24 cellular contexts compared by ENCODE assay signal in genomic region chr10:19119191-19119590, GRCh38.
DNase-seq lines count a peak whose midpoint lies in the region; ATAC-seq and TF ChIP-seq lines count a peak whose summit lies in the region.
"Had no signal": no experiment of that assay in that cellular context is flagged by ENCODE, and none has a peak within 500 bp of the region (broad histone marks: within the 10 kb centered on the region; RNA-seq: fewer than 3 reads in every experiment).

No MANE protein-coding gene starts in this region.

- H3K27ac Mint-ChIP-seq in T-helper 2 cell treated with Interferon-gamma antibody and Interleukin-4, amounts not matched to agents 5 μg/mL and 100 μg/mL, for 36 hours, result no peak overlapping the region
- H3K27ac Mint-ChIP-seq: CD4-positive, alpha-beta memory T cell had no signal

- H3K4me3 Mint-ChIP-seq in T-helper 2 cell treated with Interferon-gamma antibody and Interleukin-4, amounts not matched to agents 5 μg/mL and 100 μg/mL, for 36 hours, result no peak overlapping the region
- H3K4me3 Mint-ChIP-seq: CD4-positive, alpha-beta memory T cell had no signal

- ATAC-seq in HG02763 (IDR thresholded peaks at IDR 0.05; ENCODE audit: unreplicated experiment), result no peak
- ATAC-seq: A549, K562, Panc1 had no signal

- no peaks in the 10 kb centered on the region for H3K4me1 Mint-ChIP-seq in T-helper 2 cell treated with Interferon-gamma antibody and Interleukin-4, amounts not matched to agents 5 μg/mL and 100 μg/mL, for 36 hours (ENCODE audit: low read depth)
- H3K4me1 Mint-ChIP-seq: CD4-positive, alpha-beta memory T cell had no signal

- H3K9ac ChIP-seq in HUES48 (ENCODE audit: low read depth, low read length), result no peak overlapping the region

- no peak for TF ChIP-seq CTCF in astrocyte of the cerebellum (IDR thresholded peaks at IDR 0.05; ENCODE audit: low read depth, low read length, missing control alignments)
- TF ChIP-seq CTCF in ascending aorta (IDR thresholded peaks at IDR 0.05), result no peak

- H3K36me3 Mint-ChIP-seq in T-helper 2 cell treated with Interferon-gamma antibody and Interleukin-4, amounts not matched to agents 5 μg/mL and 100 μg/mL, for 36 hours (ENCODE audit: low read depth), result no peaks in the 10 kb centered on the region
- H3K36me3 Mint-ChIP-seq: CD4-positive, alpha-beta memory T cell had no signal

- H3K4me3 ChIP-seq in HUES48 (ENCODE audit: low read depth, low read length) (peak overlapping the region; percentile 41; the same call in 1 of the 2 replicates), astrocyte of the cerebellum (ENCODE audit: low read depth, low read length) (no peak overlapping the region), iPS DF 6.9 (ENCODE audit: low read length) (no peak overlapping the region), ascending aorta (no peak overlapping the region)
- H3K4me3 ChIP-seq: A549, K562 had no signal

- H3K9me3 ChIP-seq in HUES48 (ENCODE audit: control insufficient read depth, insufficient read depth, low read length) (0 out of 2 replicates have a peak, but pooled peaks cover 5% of the 10 kb centered on the region), iPS DF 6.9 (ENCODE audit: control insufficient read depth, insufficient read depth, low read length) (no peaks in the 10 kb centered on the region), ascending aorta (no peaks in the 10 kb centered on the region)
- H3K9me3 ChIP-seq: A549 had no signal

- intact Hi-C loops in ascending aorta (cut with DNase I), result no loop called here

- peak overlapping the region; percentile 69 for H3K27ac ChIP-seq in HUES48 (ENCODE audit: low read depth, low read length)
- H3K27ac ChIP-seq in iPS DF 6.9 (ENCODE audit: low read length), result no peak overlapping the region
- no peak overlapping the region for H3K27ac ChIP-seq in ascending aorta
- H3K27ac ChIP-seq: A549, HL-60 had no signal

- H3K27me3 Mint-ChIP-seq in T-helper 2 cell treated with Interferon-gamma antibody and Interleukin-4, amounts not matched to agents 5 μg/mL and 100 μg/mL, for 36 hours (ENCODE audit: low read depth), result no peaks in the 10 kb centered on the region
- H3K27me3 Mint-ChIP-seq: CD4-positive, alpha-beta memory T cell had no signal

- in situ Hi-C loops in astrocyte of the cerebellum (cut with HindIII; ENCODE audit: low sequenced_read_pairs), result no loop called here

- DNase-seq in astrocyte of the cerebellum (ENCODE audit: low read depth) (peak; percentile 24), iPS DF 6.9 (ENCODE audit: low read depth, low spot score) (peak; percentile 25), ascending aorta (ENCODE audit: low spot score in 2 of 2) (no peak), mesenteric fat pad (ENCODE audit: low spot score) (no peak)
- DNase-seq in T-helper 2 cell treated with Interferon-gamma antibody and Interleukin-4, amounts not matched to agents 5 μg/mL and 100 μg/mL, for 36 hours (ENCODE audit: low spot score), result no peak
- DNase-seq: C1 segment of cervical spinal cord; CD4-positive, alpha-beta memory T cell; COR-L47; DMS53; Kasumi-1; NCI-H1105 treated with DMSO at 0.1 percent for 48 hours; NCI-H146; NCI-H1930; NCI-H2107; NCI-H446; NCI-H524 treated with DMSO at 0.1 percent for 48 hours; NCI-H774; SHP77 treated with DMSO at 0.1 percent for 48 hours had no signal

- H3K36me3 ChIP-seq in HUES48 (ENCODE audit: control insufficient read depth, insufficient read depth, low read length) (no peaks in the 10 kb centered on the region), iPS DF 6.9 (ENCODE audit: control insufficient read depth, insufficient read depth, low read length) (no peaks in the 10 kb centered on the region), ascending aorta (no peaks in the 10 kb centered on the region)

- WGBS in iPS DF 6.9 (ENCODE audit: insufficient coverage, insufficient read length), result no CpG with 5 or more reads among the region's 6 CpGs

- H3K9me3 Mint-ChIP-seq in T-helper 2 cell treated with Interferon-gamma antibody and Interleukin-4, amounts not matched to agents 5 μg/mL and 100 μg/mL, for 36 hours, result peaks cover 31% of the 10 kb centered on the region

- H3K27me3 ChIP-seq in HUES48 (ENCODE audit: control insufficient read depth, insufficient read depth, low read length) (no peaks in the 10 kb centered on the region), iPS DF 6.9 (ENCODE audit: control insufficient read depth, insufficient read depth, low read length) (no peaks in the 10 kb centered on the region), ascending aorta (no peaks in the 10 kb centered on the region)

- peaks cover 16% of the 10 kb centered on the region for H3K4me1 ChIP-seq in HUES48 (ENCODE audit: control insufficient read depth, insufficient read depth, low read length)
- H3K4me1 ChIP-seq in iPS DF 6.9 (ENCODE audit: control insufficient read depth, insufficient read depth, low read length), result peaks cover 1% of the 10 kb centered on the region; the same call in 1 of the 2 replicates
- H3K4me1 ChIP-seq in ascending aorta, result no peaks in the 10 kb centered on the region
- H3K4me1 ChIP-seq: A549 had no signal

Comparison
In these comparisons a context has a peak if more than half of its experiments do, and no peak if none do; other contexts are left out.
1. DNase-seq: peak in astrocyte of the cerebellum (single experiment) and iPS DF 6.9 (single experiment); none in T-helper 2 cell treated with Interferon-gamma antibody and Interleukin-4, amounts not matched to agents 5 μg/mL and 100 μg/mL, for 36 hours (single experiment), ascending aorta (0 of 2) and mesenteric fat pad (single experiment).